ENCODE assay signal across 8 cellular contexts in genomic region chr10:21528452-21529235, GRCh38. TPM values are rescaled to one million over a fixed set of nuclear protein-coding genes. Genes with fewer than 3 reads are reported as not detected.
A peak's percentile ranks its signal among the peaks of the same experiment; 100 is the strongest.
DNase-seq lines count a peak whose midpoint lies in the region; ATAC-seq lines count a peak whose summit lies in the region.

No MANE protein-coding gene starts in this region.

- peak overlapping the region in 1 of 2 donors; percentile 86 for H3K4me3 Mint-ChIP-seq in activated T-cell treated with anti-CD3 and anti-CD28 coated beads, Interleukin-2, amount 50 U/mL, for 72 hours

- DNase-seq in DMS53 (lab: John Stamatoyannopoulos, UW) (peak; percentile 61), NCI-H1092 (lab: John Stamatoyannopoulos, UW) (peak; percentile 21), dermis blood vessel endothelial cell (peak; percentile 28)
- DNase-seq in activated T-cell treated with anti-CD3 and anti-CD28 coated beads, Interleukin-2, amount 50 U/mL, for 72 hours, result no peak

- no peaks in the 10 kb centered on the region for H3K9me3 Mint-ChIP-seq in activated T-cell treated with anti-CD3 and anti-CD28 coated beads, Interleukin-2, amount 50 U/mL, for 72 hours

- peaks cover 18% of the 10 kb centered on the region for H3K27me3 Mint-ChIP-seq in activated T-cell treated with anti-CD3 and anti-CD28 coated beads, Interleukin-2, amount 50 U/mL, for 72 hours (ENCODE audit: low read depth)

- H3K27me3 ChIP-seq in neuron (ENCODE audit: insufficient read depth, low read length), result no peaks in the 10 kb centered on the region

- H3K36me3 ChIP-seq in neuron (ENCODE audit: insufficient read depth, low read length), result no peaks in the 10 kb centered on the region

- H2AFZ ChIP-seq in neuron (ENCODE audit: low read depth, low read length), result peak overlapping the region; percentile 9

- H3K9me3 ChIP-seq in neuron (ENCODE audit: low read length), result no peaks in the 10 kb centered on the region

- H3K4me1 ChIP-seq in neuron (ENCODE audit: insufficient read depth, low read length), result peaks cover 57% of the 10 kb centered on the region

- no peak overlapping the region for H3K27ac Mint-ChIP-seq in activated T-cell treated with anti-CD3 and anti-CD28 coated beads, Interleukin-2, amount 50 U/mL, for 72 hours

- no peak for ATAC-seq in GM19463 (IDR thresholded peaks at IDR 0.05; ENCODE audit: unreplicated experiment)
- ATAC-seq in GM18907 (IDR thresholded peaks at IDR 0.05; ENCODE audit: unreplicated experiment), result no peak
- no peak for ATAC-seq in GM19467 (IDR thresholded peaks at IDR 0.05; ENCODE audit: unreplicated experiment)
- ATAC-seq in activated T-cell treated with anti-CD3 and anti-CD28 coated beads, Interleukin-2, amount 50 U/mL, for 72 hours (replicated peaks in 1 of 2), result no peak

- peaks cover 48% of the 10 kb centered on the region for H3K4me1 Mint-ChIP-seq in activated T-cell treated with anti-CD3 and anti-CD28 coated beads, Interleukin-2, amount 50 U/mL, for 72 hours (ENCODE audit: low read depth)

- peak overlapping the region; percentile 96 for H3K4me3 ChIP-seq in neuron (ENCODE audit: low read length)

- H3K36me3 Mint-ChIP-seq in activated T-cell treated with anti-CD3 and anti-CD28 coated beads, Interleukin-2, amount 50 U/mL, for 72 hours (ENCODE audit: insufficient read depth in 2 of 2), result peaks cover 3 to 5% of the 10 kb centered on the region in 2 donors

RNA-seq across cellular contexts. Expression of gene SKIDA1, which starts 3.2 kb away (rescaled TPM):
- total RNA-seq in dermis blood vessel endothelial cell, result 1.0 and 2.6 TPM in 2 replicates
- total RNA-seq in activated T-cell treated with anti-CD3 and anti-CD28 coated beads, Interleukin-2, amount 50 U/mL, for 72 hours, result under 1 TPM; 0.23 to 0.41 TPM

RNA-seq across cellular contexts. Expression of gene MLLT10, which starts 5.4 kb away (rescaled TPM):
- 35.4 and 48.9 TPM in 2 replicates for total RNA-seq in dermis blood vessel endothelial cell
- total RNA-seq in activated T-cell treated with anti-CD3 and anti-CD28 coated beads, Interleukin-2, amount 50 U/mL, for 72 hours, result 10 to 100 TPM; 45.4 to 46.0 TPM

Comparison
In these comparisons a context has a peak if more than half of its experiments do, and no peak if none do; other contexts are left out.
1. DNase-seq: peak in DMS53 (single experiment), NCI-H1092 (single experiment) and dermis blood vessel endothelial cell (single experiment); none in activated T-cell treated with anti-CD3 and anti-CD28 coated beads, Interleukin-2, amount 50 U/mL, for 72 hours (0 of 2).